Comparison of ENCODE assay signal across 8 cellular contexts in genomic region chrX:18390941-18391538, GRCh38. TPM values are rescaled to one million over a fixed set of nuclear protein-coding genes. Genes with fewer than 3 reads are reported as not detected.
A peak's percentile ranks its signal among the peaks of the same experiment; 100 is the strongest.
DNase-seq lines count a peak whose midpoint lies in the region; ATAC-seq, FAIRE-seq and TF ChIP-seq lines count a peak whose summit lies in the region.

No MANE protein-coding gene starts in this region.

- H3K4ac ChIP-seq in H1 (replicated peaks; ENCODE audit: insufficient read length, low read depth, low read length), result no peak overlapping the region

- no peak for TF ChIP-seq POLR2A in H1 (IDR thresholded peaks at IDR 0.05; ENCODE audit: control extremely low read depth in 1 of 2, low read depth in 2 of 2, low read length in 2 of 2)

- H2BK20ac ChIP-seq in H1 (ENCODE audit: low read length), result no peak overlapping the region

- H3K36me3 ChIP-seq in GM23248 (ENCODE audit: low read depth), result no peaks in the 10 kb centered on the region
- no peaks in the 10 kb centered on the region for H3K36me3 ChIP-seq in H1 (ENCODE audit: control insufficient read depth in 2 of 4, insufficient read depth in 4 of 4, low read length in 3 of 4)
- no peaks in the 10 kb centered on the region for H3K36me3 ChIP-seq in mucosa of descending colon (ENCODE audit: low read depth)

- in situ Hi-C loops in GM23248 (cut with MboI), result loop anchor here (10.0 kb wide), 1 partner anchor 504 kb away; no protein-coding TSS in a partner anchor

- H2BK5ac ChIP-seq in H1 (ENCODE audit: low read depth, low read length), result no peak overlapping the region

- no peak overlapping the region for H4K91ac ChIP-seq in H1 (replicated peaks; ENCODE audit: insufficient read length, low read length)

- no peak for TF ChIP-seq EP300 in H1 (IDR thresholded peaks at IDR 0.05; ENCODE audit: borderline replicate concordance in 1 of 2, low read depth in 2 of 2, low read length in 2 of 2)

- peak; percentile 71 to 73 for TF ChIP-seq RAD21 in H1 (IDR thresholded peaks at IDR 0.05 in 1 of 2, conservative IDR thresholded peaks at IDR 0.05 in 1 of 2; ENCODE audit: low read depth in 2 of 2, low read length in 2 of 2)

- ATAC-seq in mucosa of descending colon (peak; percentile 58), HG03097 (IDR thresholded peaks at IDR 0.05; ENCODE audit: low FRiP score, unreplicated experiment) (no peak)

- H3F3A ChIP-seq in GM23248 (ENCODE audit: insufficient read depth), result no peaks in the 10 kb centered on the region

- intact Hi-C loops in mucosa of descending colon (cut with DNase I, micrococcal nuclease), result no loop called here

- H3K9me2 ChIP-seq in GM23248 (ENCODE audit: insufficient read depth), result no peaks in the 10 kb centered on the region

- H3K27me3 ChIP-seq in GM23248 (replicated peaks; ENCODE audit: insufficient read depth), result no peaks in the 10 kb centered on the region
- no peaks in the 10 kb centered on the region for H3K27me3 ChIP-seq in H1 (replicated peaks in 1 of 4; ENCODE audit: control insufficient read depth in 3 of 4, extremely low read depth in 1 of 4, insufficient read depth in 3 of 4, low read length in 3 of 4)

- H4K20me1 ChIP-seq in GM23248 (ENCODE audit: insufficient read depth), result no peaks in the 10 kb centered on the region
- no peaks in the 10 kb centered on the region for H4K20me1 ChIP-seq in H1 (replicated peaks in 1 of 2; ENCODE audit: control insufficient read depth in 1 of 2, insufficient read depth in 2 of 2, low read length in 2 of 2)

- no peak overlapping the region for H2BK120ac ChIP-seq in H1 (replicated peaks; ENCODE audit: low read depth, low read length)

- POLR2A ChIA-PET in H1 (lab: Charles Lee; ENCODE audit: partially characterized antibody), result no interaction called here

- no peak overlapping the region for H2AK5ac ChIP-seq in H1 (ENCODE audit: low read depth, low read length)

- no peak overlapping the region for H2BK12ac ChIP-seq in H1 (ENCODE audit: low read depth, low read length)

- TF ChIP-seq CTCF in H1 (IDR thresholded peaks at IDR 0.05; ENCODE audit: control extremely low read depth in 1 of 3, insufficient read depth in 1 of 3, low read depth in 1 of 3, low read length in 3 of 3) (peak in 2 of 3 experiments; percentile 40 to 44; a peak in 2 of 4 replicates), mucosa of descending colon (IDR thresholded peaks at IDR 0.05) (peak; percentile 23)

- H3K9me3 ChIP-seq in GM23248 (ENCODE audit: low read depth) (no peaks in the 10 kb centered on the region), H1 (ENCODE audit: insufficient read depth in 2 of 2, low read depth in 1 of 2, low read length in 1 of 2) (no peaks in the 10 kb centered on the region), mucosa of descending colon (no peaks in the 10 kb centered on the region)

- H3K27ac ChIP-seq in GM23248 (no peak overlapping the region), H1 (ENCODE audit: low read depth, low read length) (no peak overlapping the region)

- no peak overlapping the region for H3K18ac ChIP-seq in H1 (ENCODE audit: extremely low read depth, low read length)

- no peak overlapping the region for H3K9ac ChIP-seq in GM23248
- H3K9ac ChIP-seq in H1 (replicated peaks in 1 of 4; ENCODE audit: extremely low read depth in 1 of 4, low read depth in 3 of 4, low read length in 3 of 4), result no peak overlapping the region

- no peaks in the 10 kb centered on the region for H3K79me1 ChIP-seq in H1 (ENCODE audit: low read depth, low read length)

- H2AFZ ChIP-seq in GM23248 (no peak overlapping the region), H1 (ENCODE audit: low read length) (peak overlapping the region; percentile 32; the same call in 1 of the 2 replicates)

- H4K5ac ChIP-seq in H1 (ENCODE audit: insufficient read length, low read depth, low read length), result no peak overlapping the region

- peak; percentile 48 for DNase-seq in AG08396 (ENCODE audit: low spot score)
- DNase-seq in GM23248, result peak; percentile 60
- peak; percentile 64 for DNase-seq in NCI-H69 (lab: John Stamatoyannopoulos, UW)
- DNase-seq in activated CD8-positive, alpha-beta memory T cell treated with anti-CD3 and anti-CD28 coated beads for 24 hours, result peak; percentile 83
- peak in 1 of 2 experiments; percentile 54 for DNase-seq in H1 (ENCODE audit: low read depth in 1 of 2, low spot score in 2 of 2)
- peak in 2 of 3 donors; percentile 31 to 78 for DNase-seq in mucosa of descending colon
- DNase-seq in stimulated activated CD8-positive, alpha-beta memory T cell treated with anti-CD3 and anti-CD28 coated beads, Interleukin-7, amount 100 ng/mL, for 1 hour (ENCODE audit: low read depth in 2 of 2), result peak; percentile 35 to 44

- H2BK15ac ChIP-seq in H1 (ENCODE audit: low read length), result no peak overlapping the region

- H3K4me1 ChIP-seq in GM23248 (ENCODE audit: insufficient read depth) (no peaks in the 10 kb centered on the region), H1 (replicated peaks in 1 of 4; ENCODE audit: control insufficient read depth in 3 of 4, insufficient read depth in 4 of 4, low read length in 3 of 4) (no peaks in the 10 kb centered on the region; a peak in 1 of 7 replicates), mucosa of descending colon (ENCODE audit: low read depth) (no peaks in the 10 kb centered on the region)

- H4K8ac ChIP-seq in H1 (ENCODE audit: extremely low read depth, insufficient read depth, low read length), result no peak overlapping the region

- H3K79me2 ChIP-seq in GM23248 (ENCODE audit: insufficient read depth), result no peaks in the 10 kb centered on the region
- H3K79me2 ChIP-seq in H1 (ENCODE audit: control insufficient read depth in 1 of 2, insufficient read depth in 2 of 2, low read length in 2 of 2), result no peaks in the 10 kb centered on the region

- 3 to 11% methylated on average over 7 to 8 of the region's 9 CpGs for WGBS in GM23248 (ENCODE audit: low coverage in 1 of 2, low lambda C conversion rate in 2 of 2, missing lambda C conversion rate in 2 of 2), 2 experiments
- 30% methylated on average over 8 of the region's 9 CpGs; no CpG with 5 or more reads in 1 of the 2 experiments for WGBS in H1 (ENCODE audit: extremely low coverage in 1 of 2, insufficient coverage in 1 of 2, insufficient read length in 1 of 2, insufficient replicate concordance in 2 of 2, low coverage in 1 of 2, low lambda C conversion rate in 2 of 2, missing lambda C conversion rate in 1 of 2), 2 experiments

- peak; percentile 82 for FAIRE-seq in H1 (lab: Jason Lieb, UNC)

- H3K4me2 ChIP-seq in GM23248 (ENCODE audit: unreplicated experiment), result no peak overlapping the region
- no peak overlapping the region for H3K4me2 ChIP-seq in H1 (ENCODE audit: insufficient read depth in 1 of 2, low read depth in 2 of 2, low read length in 2 of 2)

- no peak overlapping the region for H3K23ac ChIP-seq in H1 (ENCODE audit: insufficient read length)

- H3K14ac ChIP-seq in H1 (ENCODE audit: insufficient read length), result no peak overlapping the region

- CTCF ChIA-PET in H1 (lab: Charles Lee; ENCODE audit: partially characterized antibody), result interaction anchor here (0.5 to 1.5 kb wide), 3 partner anchors 275 to 968 kb away, joined by 3 to 7 read pairs (median 3); no protein-coding TSS in a partner anchor

- H3K23me2 ChIP-seq in H1 (ENCODE audit: low read depth, low read length), result no peaks in the 10 kb centered on the region

- no peak overlapping the region for H3K4me3 ChIP-seq in GM23248
- no peak overlapping the region for H3K4me3 ChIP-seq in H1 (ENCODE audit: extremely low read depth in 1 of 4, insufficient read depth in 2 of 4, low read depth in 3 of 4, low read length in 4 of 4)
- H3K4me3 ChIP-seq in mucosa of descending colon, result no peak overlapping the region

- H3K56ac ChIP-seq in H1 (replicated peaks; ENCODE audit: insufficient read length, low read depth, low read length), result no peak overlapping the region

TF ChIP-seq in H1, 55 proteins besides CTCF, POLR2A, EP300 and RAD21 (continues in another document):
- TF ChIP-seq SP1 (IDR thresholded peaks at IDR 0.05; ENCODE audit: low read depth, low read length) (no peak), MAX (IDR thresholded peaks at IDR 0.05) (no peak), NRF1 (IDR thresholded peaks at IDR 0.05; ENCODE audit: low read depth, low read length) (no peak), CHD2 (IDR thresholded peaks at IDR 0.05; ENCODE audit: low read length) (no peak), POLR2AphosphoS5 (IDR thresholded peaks at IDR 0.05; ENCODE audit: low read depth, low read length) (no peak), SIRT6 (IDR thresholded peaks at IDR 0.05; ENCODE audit: low read length) (no peak), BCL11A (IDR thresholded peaks at IDR 0.05; ENCODE audit: low read depth in 2 of 2, low read length in 2 of 2) (no peak)

RNA-seq across cellular contexts. Expression of gene CDKL5, which starts 34.4 kb away (rescaled TPM):
- total RNA-seq in GM23248 (2014; rRNA removed; shearing (Covaris generic)), result 2.0 and 3.0 TPM in 2 replicates
- polyA plus RNA-seq in GM23248 (2016; fragmentation: Nextera tagmentation; extraction: Ambion mirVana), result 1.8 and 2.2 TPM in 2 replicates
- total RNA-seq in H1 (2021; fragmentation: NEBNext Ultra II Directional; extraction: Animal tissue kit (Norgen Biotek cat#: 25700)), result 15.1 and 15.6 TPM in 2 replicates
- 3.8 and 5.5 TPM in 2 replicates for polyA plus RNA-seq in H1 (2011; rRNA removed)
- 5.8 TPM for polyA plus RNA-seq in H1 (2011; cell fraction: cytosol; rRNA removed)
- 7.3 TPM for polyA plus RNA-seq in H1 (2011; cell fraction: nucleus; rRNA removed)
- polyA plus RNA-seq in H1 (2012, experiment 1 of 2), result 3.2 to 6.7 TPM (median 5.7 TPM) in 4 replicates
- polyA plus RNA-seq in H1 (2012, experiment 2 of 2), result 0.25 TPM
- polyA plus RNA-seq in H1 (2013, experiment 1 of 2), result 4.0 TPM
- polyA plus RNA-seq in H1 (2013, experiment 2 of 2), result 3.8 TPM
- 27.7 and 37.8 TPM in 2 replicates for polyA minus RNA-seq in H1 (2011; rRNA and poly(A)+ RNA removed)
- 10.3 TPM for polyA minus RNA-seq in H1 (2011; cell fraction: cytosol; rRNA and poly(A)+ RNA removed)
- 21.6 TPM for polyA minus RNA-seq in H1 (2011; cell fraction: nucleus; rRNA and poly(A)+ RNA removed)
- 1 to 10 TPM; 4.0 to 7.5 (median 4.4) TPM for total RNA-seq in mucosa of descending colon

RNA-seq across cellular contexts. Expression of gene SCML2, which starts 36.6 kb away (rescaled TPM):
- 0.38 and 2.1 TPM in 2 replicates for total RNA-seq in GM23248 (2014; rRNA removed; shearing (Covaris generic))
- polyA plus RNA-seq in GM23248 (2016; fragmentation: Nextera tagmentation; extraction: Ambion mirVana) (1.4 and 2.0 TPM in 2 replicates), H1 (2011; rRNA removed) (9.7 and 14.6 TPM in 2 replicates)
- 18.9 and 21.3 TPM in 2 replicates for total RNA-seq in H1 (2021; fragmentation: NEBNext Ultra II Directional; extraction: Animal tissue kit (Norgen Biotek cat#: 25700))
- polyA plus RNA-seq in H1 (2011; cell fraction: cytosol; rRNA removed), result 13.3 TPM
- 6.6 TPM for polyA plus RNA-seq in H1 (2011; cell fraction: nucleus; rRNA removed)
- 7.3 to 13.2 TPM (median 9.7 TPM) in 4 replicates for polyA plus RNA-seq in H1 (2012, experiment 1 of 2)
- polyA plus RNA-seq in H1 (2012, experiment 2 of 2), result 2.3 TPM
- 8.6 TPM for polyA plus RNA-seq in H1 (2013, experiment 1 of 2)
- 8.7 TPM for polyA plus RNA-seq in H1 (2013, experiment 2 of 2)
- 8.9 and 11.7 TPM in 2 replicates for polyA minus RNA-seq in H1 (2011; rRNA and poly(A)+ RNA removed)
- 8.0 TPM for polyA minus RNA-seq in H1 (2011; cell fraction: cytosol; rRNA and poly(A)+ RNA removed)
- polyA minus RNA-seq in H1 (2011; cell fraction: nucleus; rRNA and poly(A)+ RNA removed), result 4.7 TPM
- total RNA-seq in mucosa of descending colon, result 1 to 10 TPM; 1.0 to 4.2 (median 1.1) TPM
